21 cellular contexts compared by ENCODE assay signal in the genomic region with DNA sequence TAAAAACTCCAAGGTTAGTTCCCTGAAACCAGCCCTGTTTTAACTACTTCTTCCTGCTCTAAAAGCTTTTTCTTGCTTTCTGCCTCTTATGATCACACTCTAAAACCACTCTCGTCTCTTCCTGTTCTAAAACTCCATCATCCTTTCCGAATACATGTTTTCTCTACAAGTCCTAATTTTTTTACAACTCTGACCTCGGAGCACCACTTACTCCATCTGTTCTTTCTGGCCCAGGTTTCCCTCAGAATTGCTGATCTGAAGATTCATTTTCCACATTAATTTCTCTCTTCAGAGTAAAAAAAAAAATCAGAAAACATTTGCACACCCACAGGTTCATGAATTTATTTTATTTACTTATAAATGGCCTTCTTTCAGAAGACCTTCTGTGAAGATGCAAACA.
"Had no signal": no experiment of that assay in that cellular context is flagged by ENCODE, and none has a peak within 500 bp of the region (broad histone marks: within the 10 kb centered on the region; RNA-seq: fewer than 3 reads in every experiment).

No MANE protein-coding gene starts in this region.

- ATAC-seq: Panc1, PC-3, T-cell had no signal

- DNase-seq: KBM-7; MG63; NCI-H1092; NCI-H1105 treated with DMSO at 0.1 percent for 48 hours; NCI-H1417 treated with DMSO at 0.1 percent for 48 hours; NCI-H146; NCI-H1694 treated with DMSO at 0.1 percent for 48 hours; NCI-H1930; NCI-H2081; NCI-H345; NCI-H510A; NCI-H524 treated with DMSO at 0.1 percent for 48 hours; NCI-H69; NCI-H774; NK-92 treated with Interleukin-12 subunit alpha and Interleukin-12 subunit beta, amount 100 ng/mL, for 24 hours; PC-3; SHP77; SK-N-SH; SW 1271; T-cell had no signal
